8 cellular contexts compared by ENCODE assay signal in genomic region chr3:186567072-186567921, GRCh38. TPM values are rescaled to one million over a fixed set of nuclear protein-coding genes. Genes with fewer than 3 reads are reported as not detected.
DNase-seq lines count a peak whose midpoint lies in the region; ATAC-seq and TF ChIP-seq lines count a peak whose summit lies in the region.

A gene with protein sequence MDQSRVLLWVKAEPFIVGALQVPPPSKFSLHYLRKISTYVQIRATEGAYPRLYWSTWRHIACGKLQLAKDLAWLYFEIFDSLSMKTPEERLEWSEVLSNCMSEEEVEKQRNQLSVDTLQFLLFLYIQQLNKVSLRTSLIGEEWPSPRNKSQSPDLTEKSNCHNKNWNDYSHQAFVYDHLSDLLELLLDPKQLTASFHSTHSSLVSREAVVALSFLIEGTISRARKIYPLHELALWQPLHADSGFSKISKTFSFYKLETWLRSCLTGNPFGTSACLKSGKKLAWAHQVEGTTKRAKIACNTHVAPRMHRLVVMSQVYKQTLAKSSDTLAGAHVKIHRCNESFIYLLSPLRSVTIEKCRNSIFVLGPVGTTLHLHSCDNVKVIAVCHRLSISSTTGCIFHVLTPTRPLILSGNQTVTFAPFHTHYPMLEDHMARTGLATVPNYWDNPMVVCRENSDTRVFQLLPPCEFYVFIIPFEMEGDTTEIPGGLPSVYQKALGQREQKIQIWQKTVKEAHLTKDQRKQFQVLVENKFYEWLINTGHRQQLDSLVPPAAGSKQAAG (minus strand): TSS chr3:186567339. CDS start chr3:186564329, 3,010 bp downstream.

- H3K9me3 Mint-ChIP-seq in activated T-cell treated with anti-CD3 and anti-CD28 coated beads, Interleukin-2, amount 50 U/mL, for 4 hours, result no peaks in the 10 kb centered on the region

- WGBS in esophagus, 2 donors, result 0% methylated on average over 57 to 66 of the region's 66 CpGs

- H2AFZ ChIP-seq in PC-9, result peak within 1 kb of the TSS; percentile 96

- no peaks in the 10 kb centered on the region for H3K9me2 ChIP-seq in PC-9 (ENCODE audit: insufficient read depth)

- H3K27ac ChIP-seq in PC-9 (peak within 1 kb of the TSS; percentile 53), esophagus (ENCODE audit: low read depth in 2 of 2, low read length in 1 of 2) (peak within 1 kb of the TSS; percentile 92 to 98)

- peak within 1 kb of the TSS; percentile 93 for H3K4me3 Mint-ChIP-seq in activated T-cell treated with anti-CD3 and anti-CD28 coated beads, Interleukin-2, amount 50 U/mL, for 4 hours

- H3K36me3 Mint-ChIP-seq in activated T-cell treated with anti-CD3 and anti-CD28 coated beads, Interleukin-2, amount 50 U/mL, for 4 hours (ENCODE audit: insufficient read depth), result peaks cover 7% of the 10 kb centered on the region

- peak within 1 kb of the TSS; percentile 87 for H3K4me3 ChIP-seq in Jurkat, Clone E6-1 (ENCODE audit: low read length)
- H3K4me3 ChIP-seq in PC-9 (peak within 1 kb of the TSS; percentile 75), esophagus (ENCODE audit: low read depth in 1 of 2, low read length in 2 of 2) (peak within 1 kb of the TSS; percentile 95 to 99), mucosa of stomach (ENCODE audit: low read length) (peak within 1 kb of the TSS; percentile 84)

- H3K27me3 Mint-ChIP-seq in activated T-cell treated with anti-CD3 and anti-CD28 coated beads, Interleukin-2, amount 50 U/mL, for 4 hours (ENCODE audit: low read depth), result no peaks in the 10 kb centered on the region

- no peaks in the 10 kb centered on the region for H3K27me3 ChIP-seq in PC-9 (ENCODE audit: insufficient read depth, low read depth)
- H3K27me3 ChIP-seq in esophagus (ENCODE audit: control insufficient read depth in 1 of 2, insufficient read depth in 2 of 2, low read length in 2 of 2), result no peaks in the 10 kb centered on the region
- no peaks in the 10 kb centered on the region for H3K27me3 ChIP-seq in mucosa of stomach (ENCODE audit: control insufficient read depth, insufficient read depth, low read length)

- peak within 1 kb of the TSS; percentile 96 for H3K9ac ChIP-seq in mucosa of stomach (ENCODE audit: low read length)

- CTCF ChIA-PET in PC-9 (lab: Charles Lee), result interaction anchor here (0.5 to 1.3 kb wide), 3 partner anchors 28 to 657 kb away, joined by 3 to 6 read pairs (median 5); no protein-coding TSS in a partner anchor

- H3F3A ChIP-seq in PC-9 (ENCODE audit: insufficient read depth, low read depth), result peaks cover 21% of the 10 kb centered on the region

- POLR2A ChIA-PET in PC-9 (lab: Charles Lee; ENCODE audit: unreplicated experiment), result interaction anchor here (0.5 to 0.7 kb wide), 3 partner anchors 606 to 923 kb away, joined by 3 to 10 read pairs (median 7); no protein-coding TSS in a partner anchor

- DNase-seq in DMS153 treated with DMSO at 0.1 percent for 48 hours (lab: John Stamatoyannopoulos, UW; ENCODE audit: unreplicated experiment), result peak; percentile 60
- peak; percentile 85 for DNase-seq in Jurkat, Clone E6-1 (ENCODE audit: low read depth, low spot score)
- peak; percentile 81 to 99 for DNase-seq in PC-9
- peak; percentile 92 for DNase-seq in activated T-cell treated with anti-CD3 and anti-CD28 coated beads, Interleukin-2, amount 50 U/mL, for 4 hours
- peak; percentile 98 for DNase-seq in stimulated activated CD8-positive, alpha-beta memory T cell treated with anti-CD3 and anti-CD28 coated beads, Interleukin-4, amount 100 ng/mL, for 48 hours

- H3K36me3 ChIP-seq in PC-9 (ENCODE audit: low read depth) (peaks cover 5% of the 10 kb centered on the region), esophagus (ENCODE audit: control insufficient read depth in 2 of 2, insufficient read depth in 2 of 2, low read length in 1 of 2) (no peaks in the 10 kb centered on the region), mucosa of stomach (ENCODE audit: control insufficient read depth, insufficient read depth, low read length) (no peaks in the 10 kb centered on the region)

- H3K4me1 ChIP-seq in PC-9 (replicated peaks; ENCODE audit: insufficient read depth) (peaks cover 31% of the 10 kb centered on the region), esophagus (ENCODE audit: control insufficient read depth in 2 of 2, insufficient read depth in 2 of 2, low read length in 1 of 2) (peaks cover 0 to 4% of the 10 kb centered on the region in 2 donors), mucosa of stomach (ENCODE audit: control insufficient read depth, insufficient read depth, low read length) (peaks cover 13% of the 10 kb centered on the region)

- H3K4me2 ChIP-seq in PC-9, result peak within 1 kb of the TSS; percentile 94

- H3K9me3 ChIP-seq in PC-9 (ENCODE audit: insufficient read depth, low read depth) (no peaks in the 10 kb centered on the region), esophagus (ENCODE audit: control insufficient read depth in 2 of 2, insufficient read depth in 1 of 2, low read depth in 1 of 2, low read length in 1 of 2) (no peaks in the 10 kb centered on the region), mucosa of stomach (ENCODE audit: control insufficient read depth, low read length) (no peaks in the 10 kb centered on the region)

- TSS peak; percentile 25 for BruUV-seq in PC-9 (replicated peaks; lab: Mats Ljungman, UMichigan)

- TF ChIP-seq CTCF in PC-9 (conservative IDR thresholded peaks at IDR 0.05), result no peak

- no peaks in the 10 kb centered on the region for H4K20me1 ChIP-seq in PC-9 (ENCODE audit: insufficient read depth)

- peaks cover 46% of the 10 kb centered on the region for H3K79me2 ChIP-seq in PC-9 (ENCODE audit: low read depth)

- intact Hi-C loops in PC-9 (cut with micrococcal nuclease; ENCODE audit: unreplicated experiment), result loop anchor here (5.0 kb wide), 3 partner anchors 185 to 255 kb away; partner anchors contain the start of gene RFC4

- ATAC-seq in GM21619 (IDR thresholded peaks at IDR 0.05; ENCODE audit: unreplicated experiment), result peak; percentile 41
- ATAC-seq in activated T-cell treated with anti-CD3 and anti-CD28 coated beads, Interleukin-2, amount 50 U/mL, for 4 hours, result peak; percentile 66 to 70

- H3K4me1 Mint-ChIP-seq in activated T-cell treated with anti-CD3 and anti-CD28 coated beads, Interleukin-2, amount 50 U/mL, for 4 hours (ENCODE audit: low read depth), result peaks cover 66% of the 10 kb centered on the region

RNA-seq across cellular contexts. Expression of the gene that starts here (rescaled TPM):
- polyA plus RNA-seq in Jurkat, Clone E6-1 (2012; ENCODE audit: insufficient read depth, insufficient read length), result 25.2 TPM
- total RNA-seq in PC-9 (2021), result 11.1 and 16.2 TPM in 2 replicates
- total RNA-seq in activated T-cell treated with anti-CD3 and anti-CD28 coated beads, Interleukin-2, amount 50 U/mL, for 4 hours, result 10 to 100 TPM; 12.1 to 14.4 (median 12.4) TPM
- polyA plus RNA-seq in esophagus, result 1 to 10 TPM; 2.7 to 4.4 TPM

Comparison
In these comparisons a context has a peak if more than half of its experiments do, and no peak if none do; other contexts are left out.
1. Peak in every context shown above with its lines: DNase-seq, ATAC-seq, H3K4me3 ChIP-seq and H3K27ac ChIP-seq.